17 cellular contexts compared by ENCODE assay signal in genomic region chr2:608711-609110, GRCh38.
DNase-seq lines count a peak whose midpoint lies in the region; ATAC-seq, FAIRE-seq and TF ChIP-seq lines count a peak whose summit lies in the region.
"Had no signal": no experiment of that assay in that cellular context is flagged by ENCODE, and none has a peak within 500 bp of the region (broad histone marks: within the 10 kb centered on the region; RNA-seq: fewer than 3 reads in every experiment).

No MANE protein-coding gene starts in this region.

- H3K27ac Mint-ChIP-seq in activated CD8-positive, alpha-beta T cell treated with anti-CD3 and anti-CD28 coated beads, Interleukin-2, amount 10 ng/mL, durations not matched to agents 7 days and 5 days: no peak overlapping the region
- H3K27ac Mint-ChIP-seq in activated CD8-positive, alpha-beta T cell treated with anti-CD3 and anti-CD28 coated beads for 36 hours: no peak overlapping the region
- H3K27ac Mint-ChIP-seq: CD14-positive monocyte; CD4-positive, alpha-beta memory T cell had no signal

- no peaks in the 10 kb centered on the region for H4K20me1 ChIP-seq in GM23248 (ENCODE audit: insufficient read depth)
- H4K20me1 ChIP-seq: BLaER1 had no signal

- no peaks in the 10 kb centered on the region for H3K4me1 ChIP-seq in GM23248 (ENCODE audit: insufficient read depth)
- H3K4me1 ChIP-seq: BLaER1 had no signal

- H3K9me3 ChIP-seq in GM23248 (ENCODE audit: low read depth): no peaks in the 10 kb centered on the region
- H3K9me3 ChIP-seq: BLaER1 had no signal

- no peaks in the 10 kb centered on the region for H3K36me3 ChIP-seq in GM23248 (ENCODE audit: low read depth)
- H3K36me3 ChIP-seq: BLaER1 had no signal

- no peak overlapping the region for H3K9ac ChIP-seq in GM23248
- H3K9ac ChIP-seq: BLaER1 had no signal

- POLR2A ChIA-PET in activated CD8-positive, alpha-beta T cell treated with anti-CD3 and anti-CD28 coated beads, Interleukin-2, amount 10 ng/mL, durations not matched to agents 7 days and 5 days (lab: Charles Lee): interaction anchor here (0.7 kb wide), 1 partner anchor 269 kb away, joined by 8 read pairs; no protein-coding TSS in a partner anchor
- POLR2A ChIA-PET in activated CD8-positive, alpha-beta T cell treated with anti-CD3 and anti-CD28 coated beads for 36 hours (lab: Charles Lee): no interaction called here

- no peak overlapping the region for H3K4me2 ChIP-seq in GM23248 (ENCODE audit: unreplicated experiment)
- H3K4me2 ChIP-seq: BLaER1 had no signal

- 45% methylated on average over 7 of the region's 7 CpGs for WGBS in GM23248 (ENCODE audit: low coverage in 1 of 2, low lambda C conversion rate in 2 of 2, missing lambda C conversion rate in 2 of 2), 2 experiments

- no peaks in the 10 kb centered on the region for H3K36me3 Mint-ChIP-seq in activated CD8-positive, alpha-beta T cell treated with anti-CD3 and anti-CD28 coated beads, Interleukin-2, amount 10 ng/mL, durations not matched to agents 7 days and 5 days (ENCODE audit: low read depth)
- H3K36me3 Mint-ChIP-seq in activated CD8-positive, alpha-beta T cell treated with anti-CD3 and anti-CD28 coated beads for 36 hours (ENCODE audit: low read depth): no peaks in the 10 kb centered on the region
- H3K36me3 Mint-ChIP-seq: CD14-positive monocyte; CD4-positive, alpha-beta memory T cell had no signal

- in situ Hi-C loops in GM23248 (cut with MboI): no loop called here

- H3K4me1 Mint-ChIP-seq in activated CD8-positive, alpha-beta T cell treated with anti-CD3 and anti-CD28 coated beads, Interleukin-2, amount 10 ng/mL, durations not matched to agents 7 days and 5 days (ENCODE audit: low read depth): no peaks in the 10 kb centered on the region
- H3K4me1 Mint-ChIP-seq in activated CD8-positive, alpha-beta T cell treated with anti-CD3 and anti-CD28 coated beads for 36 hours (ENCODE audit: low read depth): no peaks in the 10 kb centered on the region
- H3K4me1 Mint-ChIP-seq: CD14-positive monocyte; CD4-positive, alpha-beta memory T cell had no signal

- no peaks in the 10 kb centered on the region for H3F3A ChIP-seq in GM23248 (ENCODE audit: insufficient read depth)

- H3K27ac ChIP-seq in GM23248: no peak overlapping the region
- H3K27ac ChIP-seq: BLaER1 had no signal

- H3K4me3 Mint-ChIP-seq in activated CD8-positive, alpha-beta T cell treated with anti-CD3 and anti-CD28 coated beads, Interleukin-2, amount 10 ng/mL, durations not matched to agents 7 days and 5 days: no peak overlapping the region
- H3K4me3 Mint-ChIP-seq in activated CD8-positive, alpha-beta T cell treated with anti-CD3 and anti-CD28 coated beads for 36 hours: no peak overlapping the region
- H3K4me3 Mint-ChIP-seq: CD14-positive monocyte; CD4-positive, alpha-beta memory T cell had no signal

- peak; percentile 17 for DNase-seq in activated CD8-positive, alpha-beta T cell treated with anti-CD3 and anti-CD28 coated beads, Interleukin-2, amount 10 ng/mL, durations not matched to agents 7 days and 5 days
- no peak for DNase-seq in activated CD8-positive, alpha-beta T cell treated with anti-CD3 and anti-CD28 coated beads for 36 hours
- no peak for DNase-seq in HTR-8/SVneo (ENCODE audit: insufficient read length, low spot score)
- peak; percentile 13 for DNase-seq in islet precursor cell
- peak; percentile 11 for DNase-seq in stimulated activated CD8-positive, alpha-beta memory T cell treated with anti-CD3 and anti-CD28 coated beads, Interleukin-4, amount 100 ng/mL, for 48 hours
- no peak for DNase-seq in NCI-H1694 treated with DMSO at 0.1 percent for 48 hours (lab: John Stamatoyannopoulos, UW)
- DNase-seq in GM23248: no peak
- DNase-seq: 8988T; CD4-positive, alpha-beta memory T cell; DMS153; DMS79; GDM1; HCEC 1CT had no signal

- CTCF ChIA-PET in activated CD8-positive, alpha-beta T cell treated with anti-CD3 and anti-CD28 coated beads, Interleukin-2, amount 10 ng/mL, durations not matched to agents 7 days and 5 days (lab: Charles Lee): no interaction called here
- CTCF ChIA-PET in activated CD8-positive, alpha-beta T cell treated with anti-CD3 and anti-CD28 coated beads for 36 hours (lab: Charles Lee): no interaction called here

- no peaks in the 10 kb centered on the region for H3K79me2 ChIP-seq in GM23248 (ENCODE audit: insufficient read depth)

- peaks cover 4% of the 10 kb centered on the region for H3K27me3 Mint-ChIP-seq in activated CD8-positive, alpha-beta T cell treated with anti-CD3 and anti-CD28 coated beads, Interleukin-2, amount 10 ng/mL, durations not matched to agents 7 days and 5 days (ENCODE audit: low read depth)
- H3K27me3 Mint-ChIP-seq in activated CD8-positive, alpha-beta T cell treated with anti-CD3 and anti-CD28 coated beads for 36 hours: peaks cover 2% of the 10 kb centered on the region
- H3K27me3 Mint-ChIP-seq: CD4-positive, alpha-beta memory T cell had no signal

- H3K9me3 Mint-ChIP-seq in activated CD8-positive, alpha-beta T cell treated with anti-CD3 and anti-CD28 coated beads, Interleukin-2, amount 10 ng/mL, durations not matched to agents 7 days and 5 days (ENCODE audit: insufficient read depth): no peaks in the 10 kb centered on the region
- peaks cover 3% of the 10 kb centered on the region for H3K9me3 Mint-ChIP-seq in activated CD8-positive, alpha-beta T cell treated with anti-CD3 and anti-CD28 coated beads for 36 hours
- H3K9me3 Mint-ChIP-seq: CD4-positive, alpha-beta memory T cell had no signal

- no peaks in the 10 kb centered on the region for H3K9me2 ChIP-seq in GM23248 (ENCODE audit: insufficient read depth)

- peak; percentile 89 for FAIRE-seq in HTR-8/SVneo (lab: Jason Lieb, UNC)
- FAIRE-seq: H1 had no signal

- no peak overlapping the region for H2AFZ ChIP-seq in GM23248

- ATAC-seq in activated CD8-positive, alpha-beta T cell treated with anti-CD3 and anti-CD28 coated beads, Interleukin-2, amount 10 ng/mL, durations not matched to agents 7 days and 5 days: no peak
- ATAC-seq in activated CD8-positive, alpha-beta T cell treated with anti-CD3 and anti-CD28 coated beads for 36 hours: no peak
- ATAC-seq in SK-N-SH treated with all-trans-retinoic acid at 6 μM for 48 hours: no peak

- H3K4me3 ChIP-seq in GM23248: no peak overlapping the region
- H3K4me3 ChIP-seq: BLaER1 had no signal

- H3K27me3 ChIP-seq in GM23248 (replicated peaks; ENCODE audit: insufficient read depth): 0 out of 2 replicates have a peak, but pooled peaks cover 3% of the 10 kb centered on the region
- H3K27me3 ChIP-seq: BLaER1 had no signal

- TF ChIP-seq CTCF in activated CD8-positive, alpha-beta T cell treated with anti-CD3 and anti-CD28 coated beads for 36 hours (IDR thresholded peaks at IDR 0.05): no peak

- intact Hi-C loops in activated CD8-positive, alpha-beta T cell treated with anti-CD3 and anti-CD28 coated beads for 36 hours (cut with micrococcal nuclease): no loop called here

TF ChIP-seq in SK-N-SH treated with all-trans-retinoic acid at 6 μM for 48 hours, 23 proteins besides CTCF, POLR2A, EP300 and RAD21 (continues in another document):
- TF ChIP-seq PATZ1 (CRISPR knock-in tag; IDR thresholded peaks at IDR 0.05; ENCODE audit: borderline replicate concordance) (no peak), CSRNP3 (CRISPR knock-in tag; IDR thresholded peaks at IDR 0.05) (no peak), ZNF70 (CRISPR knock-in tag; IDR thresholded peaks at IDR 0.05) (no peak), GLIS3 (CRISPR knock-in tag; IDR thresholded peaks at IDR 0.05) (no peak), POU6F1 (CRISPR knock-in tag; IDR thresholded peaks at IDR 0.05; ENCODE audit: borderline replicate concordance, low read depth) (no peak), ESRRG (CRISPR knock-in tag; IDR thresholded peaks at IDR 0.05) (no peak), OSR1 (CRISPR knock-in tag; IDR thresholded peaks at IDR 0.05) (no peak), ZNF8 (CRISPR knock-in tag; IDR thresholded peaks at IDR 0.05) (no peak), ZFP30 (CRISPR knock-in tag; IDR thresholded peaks at IDR 0.05) (no peak)

Comparison
In these comparisons a context has a peak if more than half of its experiments do, and no peak if none do; other contexts are left out.
1. DNase-seq: peak in activated CD8-positive, alpha-beta T cell treated with anti-CD3 and anti-CD28 coated beads, Interleukin-2, amount 10 ng/mL, durations not matched to agents 7 days and 5 days (single experiment), islet precursor cell (single experiment) and stimulated activated CD8-positive, alpha-beta memory T cell treated with anti-CD3 and anti-CD28 coated beads, Interleukin-4, amount 100 ng/mL, for 48 hours (single experiment); none in activated CD8-positive, alpha-beta T cell treated with anti-CD3 and anti-CD28 coated beads for 36 hours (single experiment), HTR-8/SVneo (single experiment), NCI-H1694 treated with DMSO at 0.1 percent for 48 hours (single experiment) and GM23248 (single experiment).